10 cellular contexts compared by ENCODE assay signal in genomic region chr1:178038372-178038771, GRCh38. TPM values are rescaled to one million over a fixed set of nuclear protein-coding genes. Genes with fewer than 3 reads are reported as not detected.
DNase-seq lines count a peak whose midpoint lies in the region; ATAC-seq and TF ChIP-seq lines count a peak whose summit lies in the region.
"Had no signal": no experiment of that assay in that cellular context is flagged by ENCODE, and none has a peak within 500 bp of the region (broad histone marks: within the 10 kb centered on the region; RNA-seq: fewer than 3 reads in every experiment).

No MANE protein-coding gene starts in this region.

- H3K4me1 ChIP-seq in HUES6 (ENCODE audit: control insufficient read depth, insufficient read depth, low read length) (no peaks in the 10 kb centered on the region), colonic mucosa (no peaks in the 10 kb centered on the region), lung (ENCODE audit: control insufficient read depth in 2 of 2, insufficient read depth in 2 of 2, low read length in 2 of 2) (peaks cover 5 to 10% of the 10 kb centered on the region in 2 donors), stomach smooth muscle (ENCODE audit: control insufficient read depth, insufficient read depth, low read length) (peaks cover 2% of the 10 kb centered on the region)

- no peak for ATAC-seq in lung (ENCODE audit: insufficient read depth, low FRiP score)
- no peak for ATAC-seq in GM21529 (IDR thresholded peaks at IDR 0.05; ENCODE audit: unreplicated experiment)

- H3K4me3 ChIP-seq in HUES6 (ENCODE audit: low read depth, low read length), result peak overlapping the region; percentile 67; the same call in 1 of the 2 replicates
- peak overlapping the region; percentile 90 for H3K4me3 ChIP-seq in colonic mucosa
- H3K4me3 ChIP-seq in lung, result no peak overlapping the region
- peak overlapping the region; percentile 81 to 82 for H3K4me3 ChIP-seq in stomach smooth muscle (ENCODE audit: low read length in 2 of 2)

- H3K27me3 ChIP-seq in HUES6 (ENCODE audit: control insufficient read depth, insufficient read depth, low read length), result no peaks in the 10 kb centered on the region
- H3K27me3 ChIP-seq in colonic mucosa, result no peaks in the 10 kb centered on the region
- H3K27me3 ChIP-seq in lung (ENCODE audit: control insufficient read depth, insufficient read depth), result no peaks in the 10 kb centered on the region
- H3K27me3 ChIP-seq in stomach smooth muscle (ENCODE audit: control insufficient read depth in 1 of 2, insufficient read depth in 2 of 2, low read length in 2 of 2), result no peaks in the 10 kb centered on the region

- no peak for TF ChIP-seq CTCF in colonic mucosa (IDR thresholded peaks at IDR 0.05)
- TF ChIP-seq CTCF in lung (IDR thresholded peaks at IDR 0.05; ENCODE audit: control extremely low read depth, extremely low read depth), result no peak

- intact Hi-C loops in colonic mucosa (cut with DNase I), result loop anchor here (10.0 kb wide), 1 partner anchor 146 kb away; no protein-coding TSS in a partner anchor

- H3K36me3 ChIP-seq in HUES6 (ENCODE audit: control insufficient read depth, insufficient read depth, low read length) (no peaks in the 10 kb centered on the region), colonic mucosa (no peaks in the 10 kb centered on the region), lung (ENCODE audit: control insufficient read depth in 2 of 2, insufficient read depth in 2 of 2, low read length in 2 of 2) (no peaks in the 10 kb centered on the region), stomach smooth muscle (ENCODE audit: control insufficient read depth in 2 of 2, insufficient read depth in 2 of 2, low read length in 2 of 2) (no peaks in the 10 kb centered on the region)

- no peak overlapping the region for H3K27ac ChIP-seq in HUES6 (ENCODE audit: low read depth, low read length)
- H3K27ac ChIP-seq in colonic mucosa, result peak overlapping the region; percentile 73
- H3K27ac ChIP-seq in lung (ENCODE audit: low read depth in 1 of 2, low read length in 1 of 2), result peak overlapping the region; percentile 10 to 78
- H3K27ac ChIP-seq in stomach smooth muscle (ENCODE audit: low read length), result no peak overlapping the region

- H3K9ac ChIP-seq in HUES6 (ENCODE audit: low read length) (no peak overlapping the region), colonic mucosa (ENCODE audit: low read depth in 2 of 2, low read length in 2 of 2) (peak overlapping the region; percentile 82 to 87), stomach smooth muscle (ENCODE audit: low read length in 2 of 2) (peak overlapping the region; percentile 69 to 71)

- peaks cover 11% of the 10 kb centered on the region; the same call in 1 of the 2 replicates for H3K9me3 ChIP-seq in HUES6 (ENCODE audit: control insufficient read depth, insufficient read depth, low read depth, low read length)
- no peaks in the 10 kb centered on the region for H3K9me3 ChIP-seq in colonic mucosa
- H3K9me3 ChIP-seq in lung (ENCODE audit: control insufficient read depth in 2 of 2, insufficient read depth in 1 of 2, low read length in 1 of 2), result peaks cover 0 to 3% of the 10 kb centered on the region in 2 donors
- H3K9me3 ChIP-seq in stomach smooth muscle (ENCODE audit: control insufficient read depth in 2 of 2, low read length in 2 of 2), result no peaks in the 10 kb centered on the region

- DNase-seq in colonic mucosa, result no peak
- DNase-seq in lung (ENCODE audit: low spot score), result no peak
- no peak for DNase-seq in dedifferentiated amniotic fluid mesenchymal stem cell (ENCODE audit: extremely low spot score)
- no peak for DNase-seq in COR-L47 (lab: John Stamatoyannopoulos, UW)
- no peak for DNase-seq in EL
- DNase-seq: cerebellar nuclear complex, NCI-H2171 had no signal

- WGBS in lung, 2 donors, result 71 to 83% methylated on average over 11 of the region's 11 CpGs

RNA-seq across cellular contexts. Expression of gene RASAL2, which starts 55.5 kb away (rescaled TPM):
- total RNA-seq in colonic mucosa (10 to 100 TPM in 1 of 2 donors, 1 to 10 TPM in 1; 9.7 to 11.8 TPM), lung (10 to 100 TPM; 26.3 to 34.8 TPM)
- 1 to 10 TPM; 4.9 to 5.2 TPM for polyA plus RNA-seq in lung

Comparison
In these comparisons a context has a peak if more than half of its experiments do, and no peak if none do; other contexts are left out.
1. H3K27ac ChIP-seq: peak in colonic mucosa (single experiment) and lung (2 of 2); none in HUES6 (single experiment) and stomach smooth muscle (single experiment).